ENCODE assay signal across 18 cellular contexts in the genomic region with DNA sequence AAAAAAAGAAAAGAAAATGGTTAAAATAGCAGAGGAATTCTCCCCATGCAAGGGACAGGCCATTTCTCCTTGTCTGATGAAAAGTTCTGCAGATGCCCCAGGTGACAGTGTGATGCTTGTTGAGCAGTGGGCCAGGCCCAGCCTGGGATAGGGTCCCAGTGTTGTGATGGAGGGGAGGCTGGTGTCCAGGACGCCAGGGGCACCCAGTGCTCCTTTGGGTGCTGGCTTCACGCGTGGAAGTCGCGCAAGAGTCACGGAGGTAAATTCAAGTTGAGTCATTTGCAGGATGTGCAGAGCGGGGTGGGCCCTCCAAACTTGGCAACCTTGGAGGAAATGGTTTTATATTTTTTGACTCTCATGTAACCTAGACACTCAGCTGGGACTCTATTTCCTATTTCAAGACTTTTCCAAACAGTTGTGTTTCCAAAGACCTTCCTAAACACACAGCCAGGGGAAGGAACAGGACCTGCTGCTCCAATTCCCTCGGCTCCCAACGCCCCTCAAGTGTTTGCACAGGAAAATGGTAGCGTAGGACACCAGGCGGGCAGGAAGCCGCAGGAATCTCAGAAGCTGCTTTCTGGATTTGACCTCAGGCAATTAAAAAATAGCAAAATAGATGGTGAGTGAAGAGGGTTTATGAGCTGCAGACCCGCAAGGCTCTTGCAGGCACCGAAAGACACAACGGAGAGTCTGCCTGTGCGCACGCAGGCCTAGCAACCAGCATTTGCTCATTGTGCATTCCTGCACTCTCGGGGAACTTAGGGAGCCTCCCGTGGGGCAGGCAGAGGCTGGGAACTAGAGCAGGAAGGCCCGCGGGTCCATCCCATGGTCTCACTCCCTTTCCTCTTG.
"Had no signal": no experiment of that assay in that cellular context is flagged by ENCODE, and none has a peak within 500 bp of the region (broad histone marks: within the 10 kb centered on the region; RNA-seq: fewer than 3 reads in every experiment).

No MANE protein-coding gene starts in this region.

- DNase-seq: activated CD4-positive, alpha-beta memory T cell treated with anti-CD3 and anti-CD28 coated beads for 36 hours; activated CD4-positive, alpha-beta T cell treated with anti-CD3 and anti-CD28 coated beads for 48 hours; activated naive CD4-positive, alpha-beta T cell; adrenal gland; brain microvascular endothelial cell; central memory CD4-positive, alpha-beta T cell; effector memory CD8-positive, alpha-beta T cell; esophagus squamous epithelium; naive thymus-derived CD8-positive, alpha-beta T cell; stimulated activated CD4-positive, alpha-beta T cell treated with anti-CD3 and anti-CD28 coated beads, Interleukin-4, amount 100 ng/mL, for 24 hours; stimulated activated naive CD8-positive, alpha-beta T cell treated with anti-CD3 and anti-CD28 coated beads, Interleukin-15, Interleukin-2, amounts not matched to agents 100 U/mL and 50 U/mL, for 24 hours; thyroid gland had no signal

- H3K27ac Mint-ChIP-seq: activated CD4-positive, alpha-beta memory T cell treated with anti-CD3 and anti-CD28 coated beads for 36 hours; activated naive CD8-positive, alpha-beta T cell; effector memory CD8-positive, alpha-beta T cell; mesothelial cell of epicardium had no signal

- H3K27me3 Mint-ChIP-seq: activated naive CD8-positive, alpha-beta T cell had no signal

- H3K36me3 ChIP-seq: adrenal gland, ascending aorta, brain microvascular endothelial cell, esophagus squamous epithelium, thyroid gland had no signal

- H3K4me3 ChIP-seq: adrenal gland, ascending aorta, dorsolateral prefrontal cortex, esophagus squamous epithelium, gastroesophageal sphincter, thyroid gland had no signal

- H3K27me3 ChIP-seq: adrenal gland, ascending aorta, brain microvascular endothelial cell, dorsolateral prefrontal cortex, thyroid gland had no signal

- H3K4me1 Mint-ChIP-seq: mesothelial cell of epicardium had no signal

- H3K4me3 Mint-ChIP-seq: activated CD4-positive, alpha-beta memory T cell treated with anti-CD3 and anti-CD28 coated beads for 36 hours; activated naive CD8-positive, alpha-beta T cell; effector memory CD8-positive, alpha-beta T cell; mesothelial cell of epicardium had no signal

- ATAC-seq: effector memory CD8-positive, alpha-beta T cell; gastroesophageal sphincter; left lobe of liver; naive thymus-derived CD8-positive, alpha-beta T cell; stimulated activated naive CD8-positive, alpha-beta T cell treated with anti-CD3 and anti-CD28 coated beads, Interleukin-15, Interleukin-2, amounts not matched to agents 100 U/mL and 50 U/mL, for 24 hours had no signal

- H3K9me3 Mint-ChIP-seq: activated CD4-positive, alpha-beta memory T cell treated with anti-CD3 and anti-CD28 coated beads for 36 hours; effector memory CD8-positive, alpha-beta T cell; naive thymus-derived CD8-positive, alpha-beta T cell had no signal

- H3K36me3 Mint-ChIP-seq: activated CD4-positive, alpha-beta memory T cell treated with anti-CD3 and anti-CD28 coated beads for 36 hours; activated naive CD8-positive, alpha-beta T cell; naive thymus-derived CD8-positive, alpha-beta T cell had no signal
